ENCODE assay signal across 9 cellular contexts in genomic region chr14:103014466-103015319, GRCh38. TPM values are rescaled to one million over a fixed set of nuclear protein-coding genes. Genes with fewer than 3 reads are reported as not detected.
DNase-seq lines count a peak whose midpoint lies in the region; TF ChIP-seq lines count a peak whose summit lies in the region.
"Had no signal": no experiment of that assay in that cellular context is flagged by ENCODE, and none has a peak within 500 bp of the region (broad histone marks: within the 10 kb centered on the region; RNA-seq: fewer than 3 reads in every experiment).

No MANE protein-coding gene starts in this region.

- H3K4me3 ChIP-seq in NB4 (ENCODE audit: low read depth, low read length) (peak overlapping the region; percentile 35), astrocyte of the cerebellum (ENCODE audit: low read depth, low read length) (no peak overlapping the region), mesendoderm (ENCODE audit: low read length) (no peak overlapping the region), hepatocyte (no peak overlapping the region), right atrium auricular region (no peak overlapping the region)
- H3K4me3 ChIP-seq: SJCRH30 had no signal

- H3K4ac ChIP-seq in mesendoderm (ENCODE audit: low read depth, low read length) = no peak overlapping the region

- no peaks in the 10 kb centered on the region for H3K27me3 ChIP-seq in mesendoderm (ENCODE audit: insufficient read depth, low read length, poor library complexity)
- no peaks in the 10 kb centered on the region for H3K27me3 ChIP-seq in hepatocyte
- no peaks in the 10 kb centered on the region for H3K27me3 ChIP-seq in right atrium auricular region
- H3K27me3 ChIP-seq: SJCRH30 had no signal

- CTCF ChIA-PET in Calu3 (lab: Charles Lee) = no interaction called here

- WGBS in mesendoderm (ENCODE audit: extremely low coverage, insufficient coverage, low lambda C conversion rate) = no CpG with 5 or more reads among the region's 12 CpGs
- whole genome bisulfite sequencing in hepatocyte (ENCODE audit: low lambda C conversion rate, missing lambda C conversion rate) = 84% methylated on average over 12 of the region's 12 CpGs

- peak overlapping the region; percentile 24 for H3K9ac ChIP-seq in mesendoderm (ENCODE audit: low read length)

- no peak overlapping the region for H2BK15ac ChIP-seq in mesendoderm (replicated peaks; ENCODE audit: low read depth)

- no peaks in the 10 kb centered on the region for H3K36me3 ChIP-seq in mesendoderm (ENCODE audit: control insufficient read depth, insufficient read depth, low read length)
- H3K36me3 ChIP-seq in hepatocyte (replicated peaks; ENCODE audit: insufficient read depth, low read depth) = no peaks in the 10 kb centered on the region
- H3K36me3 ChIP-seq in right atrium auricular region = peaks cover 17% of the 10 kb centered on the region
- H3K36me3 ChIP-seq: SJCRH30 had no signal

- H3K27me3 Mint-ChIP-seq in Calu3 (ENCODE audit: unreplicated experiment) = no peaks in the 10 kb centered on the region

- no peak overlapping the region for H3K56ac ChIP-seq in mesendoderm (ENCODE audit: low read length)

- H2AK5ac ChIP-seq in mesendoderm (ENCODE audit: low read length) = no peak overlapping the region

- TF ChIP-seq POLR2A in NB4 (IDR thresholded peaks at IDR 0.05; ENCODE audit: extremely low read depth, insufficient read length) (no peak), erythroblast (IDR thresholded peaks at IDR 0.05; ENCODE audit: low read length) (no peak)

- no peak overlapping the region for H2BK5ac ChIP-seq in mesendoderm (ENCODE audit: low read length)

- TF ChIP-seq CTCF in Calu3 (IDR thresholded peaks at IDR 0.05; ENCODE audit: unreplicated experiment) (no peak), NB4 (IDR thresholded peaks at IDR 0.05; ENCODE audit: low read depth, low read length) (no peak), astrocyte of the cerebellum (IDR thresholded peaks at IDR 0.05; ENCODE audit: low read depth, low read length, missing control alignments) (no peak), hepatocyte (IDR thresholded peaks at IDR 0.05; ENCODE audit: poor library complexity) (no peak), right atrium auricular region (IDR thresholded peaks at IDR 0.05) (no peak)

- no peak overlapping the region for H3K4me2 ChIP-seq in mesendoderm (ENCODE audit: low read length)
- no peak overlapping the region for H3K4me2 ChIP-seq in hepatocyte

- H3K9me2 ChIP-seq in hepatocyte (replicated peaks; ENCODE audit: insufficient read depth) = no peaks in the 10 kb centered on the region

- no peak for DNase-seq in Calu3
- peak; percentile 84 for DNase-seq in NB4 (ENCODE audit: low read depth)
- peak; percentile 36 for DNase-seq in astrocyte of the cerebellum (ENCODE audit: low read depth)
- peak; percentile 39 for DNase-seq in mesendoderm
- DNase-seq in NCI-H446 treated with DMSO at 0.1 percent for 48 hours (lab: John Stamatoyannopoulos, UW) = no peak
- no peak for DNase-seq in hepatocyte (ENCODE audit: low spot score)
- DNase-seq in erythroblast (lab: John Stamatoyannopoulos, UW) = no peak
- no peak for DNase-seq in right atrium auricular region (ENCODE audit: low spot score)
- DNase-seq: SJCRH30 had no signal

- H3K9me3 Mint-ChIP-seq in Calu3 (ENCODE audit: low read depth, unreplicated experiment) = no peaks in the 10 kb centered on the region

- H3K79me1 ChIP-seq in mesendoderm (ENCODE audit: low read length) = peaks cover 45% of the 10 kb centered on the region

- H3K9me3 ChIP-seq in hepatocyte (ENCODE audit: low read depth) = no peaks in the 10 kb centered on the region
- no peaks in the 10 kb centered on the region for H3K9me3 ChIP-seq in right atrium auricular region
- H3K9me3 ChIP-seq: SJCRH30 had no signal

- H4K20me1 ChIP-seq in hepatocyte (ENCODE audit: insufficient read depth, poor library complexity, severe bottlenecking) = peaks cover 75% of the 10 kb centered on the region

- peaks cover 20% of the 10 kb centered on the region for H3K36me3 Mint-ChIP-seq in Calu3 (ENCODE audit: insufficient read depth, unreplicated experiment)

- H2AFZ ChIP-seq in hepatocyte = no peak overlapping the region

- intact Hi-C loops in Calu3 (cut with micrococcal nuclease; ENCODE audit: unreplicated experiment) = no loop called here

- H3K79me2 ChIP-seq in mesendoderm (ENCODE audit: control insufficient read depth, insufficient read depth, low read length) = peaks cover 47% of the 10 kb centered on the region
- H3K79me2 ChIP-seq in hepatocyte = peaks cover 96% of the 10 kb centered on the region

- no TSS peak for BruUV-seq in Calu3 (replicated peaks; lab: Mats Ljungman, UMichigan)

- H3K4me1 ChIP-seq in mesendoderm (ENCODE audit: control insufficient read depth, low read depth, low read length) (peaks cover 3% of the 10 kb centered on the region), hepatocyte (ENCODE audit: insufficient read depth) (no peaks in the 10 kb centered on the region), right atrium auricular region (peaks cover 0 to 25% of the 10 kb centered on the region in 2 donors)

- H3K27ac ChIP-seq in mesendoderm (ENCODE audit: low read depth, low read length) = no peak overlapping the region
- H3K27ac ChIP-seq in hepatocyte = no peak overlapping the region
- H3K27ac ChIP-seq in right atrium auricular region = no peak overlapping the region
- H3K27ac ChIP-seq: SJCRH30 had no signal

- no peak overlapping the region for H4K5ac ChIP-seq in mesendoderm (ENCODE audit: low read length)

- peaks cover 33% of the 10 kb centered on the region for H3K4me1 Mint-ChIP-seq in Calu3 (ENCODE audit: low read depth, unreplicated experiment)

- H3K4me3 Mint-ChIP-seq in Calu3 (ENCODE audit: low read depth, unreplicated experiment) = peak overlapping the region; percentile 7

- peak overlapping the region; percentile 24 for H3K23ac ChIP-seq in mesendoderm (ENCODE audit: low read length)

- H3K27ac Mint-ChIP-seq in Calu3 (ENCODE audit: unreplicated experiment) = peak overlapping the region; percentile 32

- H2BK120ac ChIP-seq in mesendoderm (ENCODE audit: low read depth, low read length) = no peak overlapping the region

- no peak overlapping the region for H3K18ac ChIP-seq in mesendoderm (ENCODE audit: low read length)

- in situ Hi-C loops in astrocyte of the cerebellum (cut with HindIII; ENCODE audit: low sequenced_read_pairs) = no loop called here

- no peak overlapping the region for H4K8ac ChIP-seq in mesendoderm (ENCODE audit: low read depth, low read length)

RNA-seq across cellular contexts. Expression of gene CDC42BPB, which starts 42.7 kb away (rescaled TPM):
- 98.7 and 112 TPM in 2 replicates for total RNA-seq in Calu3 (2022)
- 49.9 TPM for polyA plus RNA-seq in mesendoderm (2013, experiment 1 of 2)
- 48.4 TPM for polyA plus RNA-seq in mesendoderm (2013, experiment 2 of 2)
- total RNA-seq in hepatocyte = 41.7 and 60.6 TPM in 2 replicates
- 9.4 and 10.2 TPM in 2 replicates for polyA plus RNA-seq in hepatocyte
- total RNA-seq in right atrium auricular region = 10 to 100 TPM; 68.0 to 83.4 TPM

Comparison
In these comparisons a context has a peak if more than half of its experiments do, and no peak if none do; other contexts are left out.
1. DNase-seq: peak in NB4 (single experiment), astrocyte of the cerebellum (single experiment) and mesendoderm (single experiment); none in Calu3 (single experiment), NCI-H446 treated with DMSO at 0.1 percent for 48 hours (single experiment), hepatocyte (single experiment), erythroblast (0 of 2) and right atrium auricular region (single experiment).